Comparison of ENCODE assay signal across 10 cellular contexts in the genomic region with DNA sequence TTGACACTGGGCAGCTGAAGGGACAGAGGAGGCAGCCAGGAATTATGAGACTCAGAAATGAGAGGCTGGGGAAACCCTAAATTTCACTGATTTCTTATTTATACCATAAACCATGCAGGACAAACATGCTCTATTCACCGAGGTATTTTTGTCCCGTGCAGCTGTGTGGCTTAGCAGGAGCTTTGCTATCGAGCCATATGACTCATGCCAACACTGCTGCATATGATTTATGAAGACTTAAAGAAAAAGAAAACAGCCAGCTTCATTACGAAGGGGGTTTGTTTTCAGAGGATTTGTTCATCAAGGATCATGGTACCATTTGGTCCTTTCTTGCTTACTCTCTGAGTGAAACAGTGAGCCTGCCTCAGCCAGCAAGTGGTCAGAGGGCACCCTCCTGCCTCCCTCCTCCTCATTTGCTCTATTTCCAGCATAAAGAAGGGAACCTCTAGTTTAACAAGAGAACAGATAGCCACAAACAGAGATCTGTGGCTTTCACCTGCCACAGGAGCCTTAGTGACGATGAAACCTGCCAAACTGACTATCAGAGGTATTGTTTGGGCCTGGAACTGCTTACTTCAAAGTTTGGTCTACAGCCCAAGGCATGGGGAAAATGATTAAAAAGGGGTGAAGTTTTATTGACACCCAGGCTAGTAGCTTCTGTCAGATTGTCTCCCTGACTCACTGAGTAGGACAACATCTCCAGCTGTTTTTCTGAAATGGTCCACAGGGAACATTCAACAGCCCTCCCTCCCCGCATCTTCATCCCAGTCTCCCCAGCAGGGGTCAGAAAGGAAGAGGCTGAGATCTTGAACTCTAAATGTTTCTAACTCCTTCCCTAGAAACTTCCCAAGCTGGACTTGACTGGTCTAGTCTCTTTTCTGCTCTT.
A peak's percentile ranks its signal among the peaks of the same experiment; 100 is the strongest.
DNase-seq lines count a peak whose midpoint lies in the region; ATAC-seq and TF ChIP-seq lines count a peak whose summit lies in the region.
"Had no signal": no experiment of that assay in that cellular context is flagged by ENCODE, and none has a peak within 500 bp of the region (broad histone marks: within the 10 kb centered on the region; RNA-seq: fewer than 3 reads in every experiment).

No MANE protein-coding gene starts in this region.

- H3K4me3 ChIP-seq in cardiac muscle cell (no peak overlapping the region), right atrium auricular region (no peak overlapping the region), vagina (no peak overlapping the region)

- H3K4me1 ChIP-seq in cardiac muscle cell (ENCODE audit: low read depth): peaks cover 30% of the 10 kb centered on the region
- H3K4me1 ChIP-seq in right atrium auricular region: peaks cover 0 to 26% of the 10 kb centered on the region in 2 donors
- peaks cover 27% of the 10 kb centered on the region for H3K4me1 ChIP-seq in vagina

- peak overlapping the region; percentile 90 for H3K27ac Mint-ChIP-seq in activated CD8-positive, alpha-beta T cell treated with anti-CD3 and anti-CD28 coated beads, Interleukin-2, amount 10 ng/mL, durations not matched to agents 7 days and 5 days

- peak overlapping the region; percentile 46 for H3K4me3 Mint-ChIP-seq in activated CD8-positive, alpha-beta T cell treated with anti-CD3 and anti-CD28 coated beads, Interleukin-2, amount 10 ng/mL, durations not matched to agents 7 days and 5 days

- peak in 1 of 2 donors; percentile 59 for DNase-seq in cardiac muscle cell (ENCODE audit: low read depth in 1 of 2, low spot score in 1 of 2)
- DNase-seq in right atrium auricular region (ENCODE audit: low spot score): no peak
- no peak for DNase-seq in activated CD8-positive, alpha-beta T cell treated with anti-CD3 and anti-CD28 coated beads, Interleukin-2, amount 10 ng/mL, durations not matched to agents 7 days and 5 days
- DNase-seq in foreskin melanocyte: peak; percentile 44
- DNase-seq in vagina (ENCODE audit: extremely low spot score in 2 of 2): no peak
- DNase-seq in iPS-NIHi7 (ENCODE audit: extremely low spot score): no peak
- DNase-seq: midbrain, NCI-H526 had no signal

- H3K27me3 Mint-ChIP-seq in activated CD8-positive, alpha-beta T cell treated with anti-CD3 and anti-CD28 coated beads, Interleukin-2, amount 10 ng/mL, durations not matched to agents 7 days and 5 days (ENCODE audit: low read depth): peaks cover 3% of the 10 kb centered on the region

- H3K27me3 ChIP-seq in cardiac muscle cell (no peaks in the 10 kb centered on the region), right atrium auricular region (no peaks in the 10 kb centered on the region), vagina (no peaks in the 10 kb centered on the region)

- intact Hi-C loops in vagina (cut with DNase I): no loop called here

- ATAC-seq in activated CD8-positive, alpha-beta T cell treated with anti-CD3 and anti-CD28 coated beads, Interleukin-2, amount 10 ng/mL, durations not matched to agents 7 days and 5 days: peak; percentile 47
- ATAC-seq in HG02588 (IDR thresholded peaks at IDR 0.05; ENCODE audit: unreplicated experiment): no peak
- no peak for ATAC-seq in GM18873 (IDR thresholded peaks at IDR 0.05; ENCODE audit: low FRiP score, unreplicated experiment)

- peak; percentile 6 for TF ChIP-seq CTCF in cardiac muscle cell (IDR thresholded peaks at IDR 0.05; ENCODE audit: low read depth, low read length)
- TF ChIP-seq CTCF in right atrium auricular region (IDR thresholded peaks at IDR 0.05): no peak
- TF ChIP-seq CTCF in vagina (IDR thresholded peaks at IDR 0.05): no peak

- H3K36me3 Mint-ChIP-seq in activated CD8-positive, alpha-beta T cell treated with anti-CD3 and anti-CD28 coated beads, Interleukin-2, amount 10 ng/mL, durations not matched to agents 7 days and 5 days (ENCODE audit: low read depth): no peaks in the 10 kb centered on the region

- no peaks in the 10 kb centered on the region for H3K9me3 Mint-ChIP-seq in activated CD8-positive, alpha-beta T cell treated with anti-CD3 and anti-CD28 coated beads, Interleukin-2, amount 10 ng/mL, durations not matched to agents 7 days and 5 days (ENCODE audit: insufficient read depth)

- H3K27ac ChIP-seq in cardiac muscle cell (no peak overlapping the region), right atrium auricular region (no peak overlapping the region), vagina (peak overlapping the region; percentile 15)

- TF ChIP-seq POLR2A in vagina (IDR thresholded peaks at IDR 0.05): no peak

- H3K36me3 ChIP-seq in cardiac muscle cell: no peaks in the 10 kb centered on the region
- no peaks in the 10 kb centered on the region for H3K36me3 ChIP-seq in right atrium auricular region
- no peaks in the 10 kb centered on the region for H3K36me3 ChIP-seq in vagina

- H3K4me1 Mint-ChIP-seq in activated CD8-positive, alpha-beta T cell treated with anti-CD3 and anti-CD28 coated beads, Interleukin-2, amount 10 ng/mL, durations not matched to agents 7 days and 5 days (ENCODE audit: low read depth): peaks cover 38% of the 10 kb centered on the region

- H3K9me3 ChIP-seq in cardiac muscle cell (ENCODE audit: low read depth) (no peaks in the 10 kb centered on the region), right atrium auricular region (no peaks in the 10 kb centered on the region), vagina (no peaks in the 10 kb centered on the region)

- CTCF ChIA-PET in activated CD8-positive, alpha-beta T cell treated with anti-CD3 and anti-CD28 coated beads, Interleukin-2, amount 10 ng/mL, durations not matched to agents 7 days and 5 days (lab: Charles Lee): interaction anchor here (1.0 to 3.9 kb wide), 11 partner anchors 8 to 221 kb away, joined by 3 to 34 read pairs (median 4); no protein-coding TSS in a partner anchor

- POLR2A ChIA-PET in activated CD8-positive, alpha-beta T cell treated with anti-CD3 and anti-CD28 coated beads, Interleukin-2, amount 10 ng/mL, durations not matched to agents 7 days and 5 days (lab: Charles Lee): interaction anchor here (1.9 to 2.8 kb wide), 2 partner anchors 10 to 80 kb away, joined by 7 to 14 read pairs; a partner anchor contains a TSS
